ENCODE assay signal across 13 cellular contexts in the genomic region with DNA sequence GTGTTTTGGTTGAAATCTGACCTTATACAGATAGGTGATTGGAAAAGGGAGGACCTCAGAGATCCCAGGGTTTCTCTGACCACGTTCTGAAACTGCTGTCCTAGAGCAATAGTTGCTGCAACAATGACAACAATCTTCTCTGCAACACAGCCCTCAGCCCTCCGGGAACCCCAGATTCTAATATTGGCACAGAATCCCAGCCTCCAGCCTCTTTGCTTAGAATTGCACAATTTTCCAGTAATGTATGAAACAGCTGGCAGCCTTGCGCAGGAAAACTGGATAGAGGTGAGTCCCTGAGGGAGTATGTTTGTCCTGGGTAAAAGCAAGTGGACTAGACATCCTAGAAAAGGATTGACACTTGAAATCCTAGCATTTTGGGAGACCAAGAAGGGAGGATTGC. TPM values are rescaled to one million over a fixed set of nuclear protein-coding genes. Genes with fewer than 3 reads are reported as not detected.
A peak's percentile ranks its signal among the peaks of the same experiment; 100 is the strongest.
DNase-seq lines count a peak whose midpoint lies in the region; ATAC-seq and TF ChIP-seq lines count a peak whose summit lies in the region.
"Had no signal": no experiment of that assay in that cellular context is flagged by ENCODE, and none has a peak within 500 bp of the region (broad histone marks: within the 10 kb centered on the region; RNA-seq: fewer than 3 reads in every experiment).

No MANE protein-coding gene starts in this region.

- H3K4me1 ChIP-seq in Loucy (ENCODE audit: insufficient read depth, low read length, poor library complexity, severe bottlenecking) = peaks cover 8% of the 10 kb centered on the region
- peaks cover 0 to 14% (median 6%) of the 10 kb centered on the region in 4 donors for H3K4me1 ChIP-seq in right lobe of liver
- peaks cover 12% of the 10 kb centered on the region for H3K4me1 ChIP-seq in suprapubic skin

- H3F3A ChIP-seq in Loucy (ENCODE audit: low read depth) = no peaks in the 10 kb centered on the region

- H4K20me1 ChIP-seq in Loucy (ENCODE audit: insufficient read depth, low read length, poor library complexity, severe bottlenecking) = no peaks in the 10 kb centered on the region

- H3K4me2 ChIP-seq in Loucy (ENCODE audit: low read depth, low read length, poor library complexity, severe bottlenecking) = no peak overlapping the region

- TF ChIP-seq POLR2A in right lobe of liver (IDR thresholded peaks at IDR 0.05) (peak; percentile 52), suprapubic skin (IDR thresholded peaks at IDR 0.05) (no peak)

- 23% methylated on average over 3 of the region's 3 CpGs for WGBS in right lobe of liver (ENCODE audit: insufficient coverage, low coverage, low lambda C conversion rate, missing lambda C conversion rate)
- WGBS in suprapubic skin = 11% methylated on average over 3 of the region's 3 CpGs

- intact Hi-C loops in right lobe of liver (cut with DNase I) = no loop called here

- ATAC-seq in esophagus mucosa (peak; percentile 54), right lobe of liver (peak; percentile 90 to 96 (median 93)), HG02938 (IDR thresholded peaks at IDR 0.05; ENCODE audit: unreplicated experiment) (no peak)

- peak overlapping the region; percentile 49 to 77 (median 71) for H3K27ac ChIP-seq in right lobe of liver
- H3K27ac ChIP-seq in suprapubic skin = no peak overlapping the region

- H3K9me3 ChIP-seq in Loucy (ENCODE audit: insufficient read depth, low read depth, low read length) = no peaks in the 10 kb centered on the region
- H3K9me3 ChIP-seq in right lobe of liver = no peaks in the 10 kb centered on the region
- no peaks in the 10 kb centered on the region for H3K9me3 ChIP-seq in suprapubic skin

- peak in 2 of 3 donors; percentile 39 to 73 for DNase-seq in right lobe of liver
- DNase-seq in suprapubic skin (ENCODE audit: low spot score in 2 of 2) = peak; percentile 71 to 82
- no peak for DNase-seq in activated naive CD4-positive, alpha-beta T cell treated with anti-CD3 and anti-CD28 coated beads, Interleukin-2, amount 50 U/mL, for 16 hours
- DNase-seq in DMS79 (lab: John Stamatoyannopoulos, UW) = no peak
- no peak for DNase-seq in AG08396 (ENCODE audit: low spot score)
- DNase-seq: activated CD4-positive, alpha-beta T cell treated with anti-CD3 and anti-CD28 coated beads for 4 hours; CD4-positive, alpha-beta memory T cell; foreskin melanocyte; kidney; OCI-M1 had no signal

- H3K9me2 ChIP-seq in Loucy (replicated peaks; ENCODE audit: low read depth, low read length) = no peaks in the 10 kb centered on the region

- H3K4me3 ChIP-seq in Loucy (ENCODE audit: low read length, poor library complexity, severe bottlenecking) = no peak overlapping the region
- H3K4me3 ChIP-seq in right lobe of liver = no peak overlapping the region
- H3K4me3 ChIP-seq in suprapubic skin = no peak overlapping the region

- H3K9ac ChIP-seq in Loucy (ENCODE audit: low read depth, low read length, poor library complexity, severe bottlenecking) = no peak overlapping the region

- no peak for TF ChIP-seq CTCF in Loucy (conservative IDR thresholded peaks at IDR 0.05; ENCODE audit: low read length)
- no peak for TF ChIP-seq CTCF in right lobe of liver (IDR thresholded peaks at IDR 0.05)
- no peak for TF ChIP-seq CTCF in suprapubic skin (IDR thresholded peaks at IDR 0.05)

- no peaks in the 10 kb centered on the region for H3K27me3 ChIP-seq in Loucy (ENCODE audit: insufficient read depth, low read length, poor library complexity, severe bottlenecking)
- no peaks in the 10 kb centered on the region for H3K27me3 ChIP-seq in right lobe of liver
- H3K27me3 ChIP-seq in suprapubic skin = no peaks in the 10 kb centered on the region

- no peaks in the 10 kb centered on the region for H3K36me3 ChIP-seq in Loucy (ENCODE audit: insufficient read depth, low read length)
- no peaks in the 10 kb centered on the region for H3K36me3 ChIP-seq in right lobe of liver
- no peaks in the 10 kb centered on the region for H3K36me3 ChIP-seq in suprapubic skin

- H3K79me2 ChIP-seq in Loucy (ENCODE audit: insufficient read depth, low read length) = no peaks in the 10 kb centered on the region

- H2AFZ ChIP-seq in Loucy (ENCODE audit: low read length) = peak overlapping the region; percentile 47

- TF ChIP-seq EP300 in suprapubic skin (IDR thresholded peaks at IDR 0.05) = no peak

RNA-seq across cellular contexts. Expression of gene PNRC1, which starts 30.4 kb away (rescaled TPM):
- total RNA-seq in esophagus mucosa = 66.7 TPM
- total RNA-seq in right lobe of liver = 100 to 1,000 TPM in 3 of 6 experiments, 10 to 100 TPM in 3; 55.4 to 182 (median 105) TPM
- total RNA-seq in suprapubic skin = 100 to 1,000 TPM; 238 to 292 (median 271) TPM

Comparison
In these comparisons a context has a peak if more than half of its experiments do, and no peak if none do; other contexts are left out.
1. DNase-seq: peak in right lobe of liver (2 of 3) and suprapubic skin (2 of 2); none in activated naive CD4-positive, alpha-beta T cell treated with anti-CD3 and anti-CD28 coated beads, Interleukin-2, amount 50 U/mL, for 16 hours (single experiment), DMS79 (single experiment) and AG08396 (single experiment).